22 cellular contexts compared by ENCODE assay signal in genomic region chr15:67094001-67094826, GRCh38. TPM values are rescaled to one million over a fixed set of nuclear protein-coding genes. Genes with fewer than 3 reads are reported as not detected.
DNase-seq lines count a peak whose midpoint lies in the region; ATAC-seq, FAIRE-seq and TF ChIP-seq lines count a peak whose summit lies in the region.
"Had no signal": no experiment of that assay in that cellular context is flagged by ENCODE, and none has a peak within 500 bp of the region (broad histone marks: within the 10 kb centered on the region; RNA-seq: fewer than 3 reads in every experiment).

No MANE protein-coding gene starts in this region.

- H3K9me3 Mint-ChIP-seq in activated T-cell treated with anti-CD3 and anti-CD28 coated beads, Interleukin-2, amount 50 U/mL, for 24 hours, result no peaks in the 10 kb centered on the region
- no peaks in the 10 kb centered on the region for H3K9me3 Mint-ChIP-seq in activated T-cell treated with anti-CD3 and anti-CD28 coated beads, Interleukin-2, amount 50 U/mL, for 4 hours
- H3K9me3 Mint-ChIP-seq in IgD-negative memory B cell, result no peaks in the 10 kb centered on the region
- no peaks in the 10 kb centered on the region for H3K9me3 Mint-ChIP-seq in activated T-helper 2 cell treated with anti-CD3 and anti-CD28 coated beads, Interferon-gamma antibody, Interleukin-2, Interleukin-4, amounts not matched to agents 10 μg/mL and 5 μg/mL and 100 μg/mL, durations not matched to agents 14 hours and 24 hours and 36 hours
- H3K9me3 Mint-ChIP-seq: activated T-cell treated with anti-CD3 and anti-CD28 coated beads, Interleukin-2, amount 50 U/mL, for 72 hours had no signal

- no peak overlapping the region for H3K4me3 ChIP-seq in bronchial epithelial cell (ENCODE audit: low read depth, low read length)
- H3K4me3 ChIP-seq: HAP-1, mucosa of descending colon, PC-9, sigmoid colon had no signal

- no peak for FAIRE-seq in bronchial epithelial cell (lab: Jason Lieb, UNC)
- FAIRE-seq: GM19239 had no signal

- peaks cover 99% of the 10 kb centered on the region for H3K4me1 Mint-ChIP-seq in activated T-cell treated with anti-CD3 and anti-CD28 coated beads, Interleukin-2, amount 50 U/mL, for 24 hours (ENCODE audit: low read depth)
- peaks cover 92% of the 10 kb centered on the region for H3K4me1 Mint-ChIP-seq in activated T-cell treated with anti-CD3 and anti-CD28 coated beads, Interleukin-2, amount 50 U/mL, for 4 hours (ENCODE audit: low read depth)
- H3K4me1 Mint-ChIP-seq in IgD-negative memory B cell, result peaks cover 46 to 92% (median 80%) of the 10 kb centered on the region in 3 donors
- peaks cover 92% of the 10 kb centered on the region for H3K4me1 Mint-ChIP-seq in activated T-helper 2 cell treated with anti-CD3 and anti-CD28 coated beads, Interferon-gamma antibody, Interleukin-2, Interleukin-4, amounts not matched to agents 10 μg/mL and 5 μg/mL and 100 μg/mL, durations not matched to agents 14 hours and 24 hours and 36 hours (ENCODE audit: low read depth)

- no peak for TF ChIP-seq CTCF in bronchial epithelial cell (IDR thresholded peaks at IDR 0.05; ENCODE audit: insufficient read depth, low read length, severe bottlenecking)

- H3K4me3 Mint-ChIP-seq in activated T-cell treated with anti-CD3 and anti-CD28 coated beads, Interleukin-2, amount 50 U/mL, for 24 hours, result no peak overlapping the region
- H3K4me3 Mint-ChIP-seq in activated T-cell treated with anti-CD3 and anti-CD28 coated beads, Interleukin-2, amount 50 U/mL, for 4 hours, result no peak overlapping the region
- H3K4me3 Mint-ChIP-seq in IgD-negative memory B cell, result peak overlapping the region in 3 of 4 donors; percentile 74 to 93 (median 88)
- H3K4me3 Mint-ChIP-seq in activated T-helper 2 cell treated with anti-CD3 and anti-CD28 coated beads, Interferon-gamma antibody, Interleukin-2, Interleukin-4, amounts not matched to agents 10 μg/mL and 5 μg/mL and 100 μg/mL, durations not matched to agents 14 hours and 24 hours and 36 hours (ENCODE audit: low read depth), result no peak overlapping the region

- DNase-seq in activated T-cell treated with anti-CD3 and anti-CD28 coated beads, Interleukin-2, amount 50 U/mL, for 24 hours, result peak; percentile 26
- DNase-seq in activated T-cell treated with anti-CD3 and anti-CD28 coated beads, Interleukin-2, amount 50 U/mL, for 4 hours, result no peak
- DNase-seq in bronchial epithelial cell (ENCODE audit: low read depth) (peak; percentile 71), posterior vena cava (ENCODE audit: low spot score) (peak; percentile 22)
- no peak for DNase-seq in activated T-helper 2 cell treated with anti-CD3 and anti-CD28 coated beads, Interferon-gamma antibody, Interleukin-2, Interleukin-4, amounts not matched to agents 10 μg/mL and 5 μg/mL and 100 μg/mL, durations not matched to agents 14 hours and 24 hours and 36 hours (ENCODE audit: low spot score)
- DNase-seq in stimulated activated CD4-positive, alpha-beta T cell treated with anti-CD3 and anti-CD28 coated beads, Interleukin-12 subunit alpha, Interleukin-12 subunit beta, amount 100 ng/mL, for 4 hours, result no peak
- DNase-seq in activated naive CD4-positive, alpha-beta T cell treated with anti-CD3 and anti-CD28 coated beads, Interleukin-2, amount 50 U/mL, for 16 hours, result no peak
- DNase-seq: activated CD4-positive, alpha-beta T cell treated with anti-CD3 and anti-CD28 coated beads, Interleukin-2, amount 50 U/mL, for 1 hour; activated T-cell treated with anti-CD3 and anti-CD28 coated beads, Interleukin-2, amount 50 U/mL, for 72 hours; DMS79 treated with DMSO at 0.1 percent for 48 hours; NCI-H1105 treated with DMSO at 0.1 percent for 48 hours; NCI-H2171; NCI-H69; PC-9; sigmoid colon; stimulated activated CD4-positive, alpha-beta T cell treated with anti-CD3 and anti-CD28 coated beads, Interleukin-2, amount 100 ng/mL, for 24 hours had no signal

- H3K36me3 Mint-ChIP-seq in activated T-cell treated with anti-CD3 and anti-CD28 coated beads, Interleukin-2, amount 50 U/mL, for 24 hours (ENCODE audit: low read depth), result peaks cover 59% of the 10 kb centered on the region
- peaks cover 20% of the 10 kb centered on the region for H3K36me3 Mint-ChIP-seq in activated T-cell treated with anti-CD3 and anti-CD28 coated beads, Interleukin-2, amount 50 U/mL, for 4 hours (ENCODE audit: insufficient read depth)
- peaks cover 6% of the 10 kb centered on the region for H3K36me3 Mint-ChIP-seq in IgD-negative memory B cell
- H3K36me3 Mint-ChIP-seq in activated T-helper 2 cell treated with anti-CD3 and anti-CD28 coated beads, Interferon-gamma antibody, Interleukin-2, Interleukin-4, amounts not matched to agents 10 μg/mL and 5 μg/mL and 100 μg/mL, durations not matched to agents 14 hours and 24 hours and 36 hours (ENCODE audit: low read depth), result peaks cover 58% of the 10 kb centered on the region

- no peaks in the 10 kb centered on the region for H3K27me3 Mint-ChIP-seq in activated T-cell treated with anti-CD3 and anti-CD28 coated beads, Interleukin-2, amount 50 U/mL, for 24 hours
- H3K27me3 Mint-ChIP-seq in activated T-cell treated with anti-CD3 and anti-CD28 coated beads, Interleukin-2, amount 50 U/mL, for 4 hours (ENCODE audit: low read depth), result no peaks in the 10 kb centered on the region
- peaks cover 3% of the 10 kb centered on the region for H3K27me3 Mint-ChIP-seq in IgD-negative memory B cell
- H3K27me3 Mint-ChIP-seq in activated T-helper 2 cell treated with anti-CD3 and anti-CD28 coated beads, Interferon-gamma antibody, Interleukin-2, Interleukin-4, amounts not matched to agents 10 μg/mL and 5 μg/mL and 100 μg/mL, durations not matched to agents 14 hours and 24 hours and 36 hours (ENCODE audit: low read depth), result no peaks in the 10 kb centered on the region

- intact Hi-C loops in posterior vena cava (cut with DNase I), result no loop called here
- intact Hi-C loops in activated T-helper 2 cell treated with anti-CD3 and anti-CD28 coated beads, Interferon-gamma antibody, Interleukin-2, Interleukin-4, amounts not matched to agents 10 μg/mL and 5 μg/mL and 100 μg/mL, durations not matched to agents 14 hours and 24 hours and 36 hours (cut with micrococcal nuclease), result no loop called here

- no peaks in the 10 kb centered on the region for H3K27me3 ChIP-seq in bronchial epithelial cell (ENCODE audit: control insufficient read depth, insufficient read depth, low read length)
- H3K27me3 ChIP-seq: sigmoid colon had no signal

- peaks cover 7% of the 10 kb centered on the region for H3K36me3 ChIP-seq in bronchial epithelial cell (ENCODE audit: control insufficient read depth, insufficient read depth, low read length)

- no peak overlapping the region for H3K27ac Mint-ChIP-seq in activated T-cell treated with anti-CD3 and anti-CD28 coated beads, Interleukin-2, amount 50 U/mL, for 24 hours
- H3K27ac Mint-ChIP-seq in IgD-negative memory B cell, result peak overlapping the region; percentile 89 to 99 (median 90)
- no peak overlapping the region for H3K27ac Mint-ChIP-seq in activated T-helper 2 cell treated with anti-CD3 and anti-CD28 coated beads, Interferon-gamma antibody, Interleukin-2, Interleukin-4, amounts not matched to agents 10 μg/mL and 5 μg/mL and 100 μg/mL, durations not matched to agents 14 hours and 24 hours and 36 hours
- H3K27ac Mint-ChIP-seq: activated T-cell treated with anti-CD3 and anti-CD28 coated beads, Interleukin-2, amount 50 U/mL, for 72 hours had no signal

- no peak for ATAC-seq in activated T-cell treated with anti-CD3 and anti-CD28 coated beads, Interleukin-2, amount 50 U/mL, for 4 hours
- ATAC-seq: activated T-cell treated with anti-CD3 and anti-CD28 coated beads, Interleukin-2, amount 50 U/mL, for 72 hours; left lobe of liver; SK-N-SH treated with all-trans-retinoic acid at 6 μM for 48 hours had no signal

RNA-seq across cellular contexts. Expression of gene SMAD3, which starts 28.8 kb away (rescaled TPM):
- total RNA-seq in activated T-cell treated with anti-CD3 and anti-CD28 coated beads, Interleukin-2, amount 50 U/mL, for 4 hours, result 10 to 100 TPM; 23.2 to 25.7 (median 24.4) TPM
- polyA plus RNA-seq in IgD-negative memory B cell, result 32.4 TPM
- total RNA-seq in bronchial epithelial cell (9.5 and 14.1 TPM in 2 replicates), posterior vena cava (10 to 100 TPM; 56.3 to 62.7 TPM)
- 25.2 and 28.1 TPM in 2 replicates for total RNA-seq in activated T-helper 2 cell treated with anti-CD3 and anti-CD28 coated beads, Interferon-gamma antibody, Interleukin-2, Interleukin-4, amounts not matched to agents 10 μg/mL and 5 μg/mL and 100 μg/mL, durations not matched to agents 14 hours and 24 hours and 36 hours

Comparison
In these comparisons a context has a peak if more than half of its experiments do, and no peak if none do; other contexts are left out.
1. DNase-seq: peak in activated T-cell treated with anti-CD3 and anti-CD28 coated beads, Interleukin-2, amount 50 U/mL, for 24 hours (single experiment), bronchial epithelial cell (single experiment) and posterior vena cava (single experiment); none in activated T-cell treated with anti-CD3 and anti-CD28 coated beads, Interleukin-2, amount 50 U/mL, for 4 hours (single experiment), activated T-helper 2 cell treated with anti-CD3 and anti-CD28 coated beads, Interferon-gamma antibody, Interleukin-2, Interleukin-4, amounts not matched to agents 10 μg/mL and 5 μg/mL and 100 μg/mL, durations not matched to agents 14 hours and 24 hours and 36 hours (single experiment), stimulated activated CD4-positive, alpha-beta T cell treated with anti-CD3 and anti-CD28 coated beads, Interleukin-12 subunit alpha, Interleukin-12 subunit beta, amount 100 ng/mL, for 4 hours (single experiment) and activated naive CD4-positive, alpha-beta T cell treated with anti-CD3 and anti-CD28 coated beads, Interleukin-2, amount 50 U/mL, for 16 hours (single experiment).
2. H3K27ac Mint-ChIP-seq: peak in IgD-negative memory B cell (3 of 3); none in activated T-cell treated with anti-CD3 and anti-CD28 coated beads, Interleukin-2, amount 50 U/mL, for 24 hours (single experiment) and activated T-helper 2 cell treated with anti-CD3 and anti-CD28 coated beads, Interferon-gamma antibody, Interleukin-2, Interleukin-4, amounts not matched to agents 10 μg/mL and 5 μg/mL and 100 μg/mL, durations not matched to agents 14 hours and 24 hours and 36 hours (single experiment).
3. H3K4me3 Mint-ChIP-seq: peak in IgD-negative memory B cell (3 of 4); none in activated T-cell treated with anti-CD3 and anti-CD28 coated beads, Interleukin-2, amount 50 U/mL, for 24 hours (single experiment), activated T-cell treated with anti-CD3 and anti-CD28 coated beads, Interleukin-2, amount 50 U/mL, for 4 hours (single experiment) and activated T-helper 2 cell treated with anti-CD3 and anti-CD28 coated beads, Interferon-gamma antibody, Interleukin-2, Interleukin-4, amounts not matched to agents 10 μg/mL and 5 μg/mL and 100 μg/mL, durations not matched to agents 14 hours and 24 hours and 36 hours (single experiment).